1 cellular context compared by ENCODE assay signal in genomic region chr18:78073275-78073674, GRCh38.
TF ChIP-seq lines count a peak whose summit lies in the region.

No MANE protein-coding gene starts in this region.

TF ChIP-seq in WTC11, 78 proteins besides CTCF, POLR2A, EP300 and RAD21 (continued from another document):
- TF ChIP-seq, protein P1, sequence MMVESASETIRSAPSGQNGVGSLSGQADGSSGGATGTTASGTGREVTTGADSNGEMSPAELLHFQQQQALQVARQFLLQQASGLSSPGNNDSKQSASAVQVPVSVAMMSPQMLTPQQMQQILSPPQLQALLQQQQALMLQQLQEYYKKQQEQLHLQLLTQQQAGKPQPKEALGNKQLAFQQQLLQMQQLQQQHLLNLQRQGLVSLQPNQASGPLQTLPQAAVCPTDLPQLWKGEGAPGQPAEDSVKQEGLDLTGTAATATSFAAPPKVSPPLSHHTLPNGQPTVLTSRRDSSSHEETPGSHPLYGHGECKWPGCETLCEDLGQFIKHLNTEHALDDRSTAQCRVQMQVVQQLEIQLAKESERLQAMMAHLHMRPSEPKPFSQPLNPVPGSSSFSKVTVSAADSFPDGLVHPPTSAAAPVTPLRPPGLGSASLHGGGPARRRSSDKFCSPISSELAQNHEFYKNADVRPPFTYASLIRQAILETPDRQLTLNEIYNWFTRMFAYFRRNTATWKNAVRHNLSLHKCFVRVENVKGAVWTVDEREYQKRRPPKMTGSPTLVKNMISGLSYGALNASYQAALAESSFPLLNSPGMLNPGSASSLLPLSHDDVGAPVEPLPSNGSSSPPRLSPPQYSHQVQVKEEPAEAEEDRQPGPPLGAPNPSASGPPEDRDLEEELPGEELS (CRISPR knock-in tag; IDR thresholded peaks at IDR 0.05): no peak
- TF ChIP-seq ZNF671 (CRISPR knock-in tag; IDR thresholded peaks at IDR 0.05) (no peak), NR1H2 (CRISPR knock-in tag; IDR thresholded peaks at IDR 0.05) (no peak), SMAD3 (CRISPR knock-in tag; IDR thresholded peaks at IDR 0.05; ENCODE audit: borderline replicate concordance) (no peak), CBFB (CRISPR knock-in tag; IDR thresholded peaks at IDR 0.05; ENCODE audit: low read depth) (no peak), ZNF423 (CRISPR knock-in tag; IDR thresholded peaks at IDR 0.05) (no peak)
- TF ChIP-seq, protein P2, sequence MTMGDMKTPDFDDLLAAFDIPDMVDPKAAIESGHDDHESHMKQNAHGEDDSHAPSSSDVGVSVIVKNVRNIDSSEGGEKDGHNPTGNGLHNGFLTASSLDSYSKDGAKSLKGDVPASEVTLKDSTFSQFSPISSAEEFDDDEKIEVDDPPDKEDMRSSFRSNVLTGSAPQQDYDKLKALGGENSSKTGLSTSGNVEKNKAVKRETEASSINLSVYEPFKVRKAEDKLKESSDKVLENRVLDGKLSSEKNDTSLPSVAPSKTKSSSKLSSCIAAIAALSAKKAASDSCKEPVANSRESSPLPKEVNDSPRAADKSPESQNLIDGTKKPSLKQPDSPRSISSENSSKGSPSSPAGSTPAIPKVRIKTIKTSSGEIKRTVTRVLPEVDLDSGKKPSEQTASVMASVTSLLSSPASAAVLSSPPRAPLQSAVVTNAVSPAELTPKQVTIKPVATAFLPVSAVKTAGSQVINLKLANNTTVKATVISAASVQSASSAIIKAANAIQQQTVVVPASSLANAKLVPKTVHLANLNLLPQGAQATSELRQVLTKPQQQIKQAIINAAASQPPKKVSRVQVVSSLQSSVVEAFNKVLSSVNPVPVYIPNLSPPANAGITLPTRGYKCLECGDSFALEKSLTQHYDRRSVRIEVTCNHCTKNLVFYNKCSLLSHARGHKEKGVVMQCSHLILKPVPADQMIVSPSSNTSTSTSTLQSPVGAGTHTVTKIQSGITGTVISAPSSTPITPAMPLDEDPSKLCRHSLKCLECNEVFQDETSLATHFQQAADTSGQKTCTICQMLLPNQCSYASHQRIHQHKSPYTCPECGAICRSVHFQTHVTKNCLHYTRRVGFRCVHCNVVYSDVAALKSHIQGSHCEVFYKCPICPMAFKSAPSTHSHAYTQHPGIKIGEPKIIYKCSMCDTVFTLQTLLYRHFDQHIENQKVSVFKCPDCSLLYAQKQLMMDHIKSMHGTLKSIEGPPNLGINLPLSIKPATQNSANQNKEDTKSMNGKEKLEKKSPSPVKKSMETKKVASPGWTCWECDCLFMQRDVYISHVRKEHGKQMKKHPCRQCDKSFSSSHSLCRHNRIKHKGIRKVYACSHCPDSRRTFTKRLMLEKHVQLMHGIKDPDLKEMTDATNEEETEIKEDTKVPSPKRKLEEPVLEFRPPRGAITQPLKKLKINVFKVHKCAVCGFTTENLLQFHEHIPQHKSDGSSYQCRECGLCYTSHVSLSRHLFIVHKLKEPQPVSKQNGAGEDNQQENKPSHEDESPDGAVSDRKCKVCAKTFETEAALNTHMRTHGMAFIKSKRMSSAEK (CRISPR knock-in tag; IDR thresholded peaks at IDR 0.05; ENCODE audit: borderline replicate concordance): no peak
